In genomic region chr2:86035883-86036789, GRCh38 we compare ENCODE assay signal across 8 cellular contexts.
DNase-seq lines count a peak whose midpoint lies in the region; ATAC-seq and TF ChIP-seq lines count a peak whose summit lies in the region.

No MANE protein-coding gene starts in this region.

- H3K27ac ChIP-seq in esophagus (ENCODE audit: low read depth in 2 of 2, low read length in 1 of 2) (peak overlapping the region; percentile 72 to 94), substantia nigra (ENCODE audit: low read depth, low read length, poor library complexity, severe bottlenecking) (peak overlapping the region; percentile 96)

- POLR2A ChIA-PET in naive thymus-derived CD8-positive, alpha-beta T cell (lab: Charles Lee): interaction anchor here (0.7 to 5.7 kb wide), 18 partner anchors 22 to 709 kb away, joined by 3 to 106 read pairs (median 4); partner anchors contain the start of genes IMMT, KDM3A, MAT2A and POLR1A

- H3K4me1 ChIP-seq in esophagus (ENCODE audit: control insufficient read depth in 2 of 2, insufficient read depth in 2 of 2, low read length in 1 of 2): peaks cover 3 to 13% of the 10 kb centered on the region in 2 donors

- peaks cover 0 to 2% (median 0%) of the 10 kb centered on the region in 9 donors for H3K9me3 Mint-ChIP-seq in naive thymus-derived CD8-positive, alpha-beta T cell

- DNase-seq in AML-193 (lab: John Stamatoyannopoulos, UW) (peak; percentile 81 to 87), NCI-H524 (lab: John Stamatoyannopoulos, UW) (peak; percentile 93 to 97), activated T-cell treated with anti-CD3 and anti-CD28 coated beads for 24 hours (ENCODE audit: low read depth) (peak; percentile 44), substantia nigra (lab: John Stamatoyannopoulos, UW) (peak in 40 of 49 donors; percentile 24 to 78 (median 58))
- DNase-seq in naive thymus-derived CD8-positive, alpha-beta T cell: peak; percentile 39 to 88 (median 76)

- no peak overlapping the region for H3K4me3 ChIP-seq in esophagus (ENCODE audit: low read depth in 1 of 2, low read length in 2 of 2)

- no peaks in the 10 kb centered on the region for H3K9me3 ChIP-seq in esophagus (ENCODE audit: control insufficient read depth in 2 of 2, insufficient read depth in 1 of 2, low read depth in 1 of 2, low read length in 1 of 2)

- peaks cover 52 to 96% (median 88%) of the 10 kb centered on the region in 4 donors for H3K4me1 Mint-ChIP-seq in naive thymus-derived CD8-positive, alpha-beta T cell

- H3K36me3 ChIP-seq in esophagus (ENCODE audit: control insufficient read depth in 2 of 2, insufficient read depth in 2 of 2, low read length in 1 of 2): peaks cover 10 to 32% of the 10 kb centered on the region in 2 donors

- no peaks in the 10 kb centered on the region for H3K27me3 ChIP-seq in esophagus (ENCODE audit: control insufficient read depth in 1 of 2, insufficient read depth in 2 of 2, low read length in 2 of 2)

- in situ Hi-C loops in GM18951 (cut with MboI; ENCODE audit: low sequenced_read_pairs, unreplicated experiment): no loop called here

- H3K36me3 Mint-ChIP-seq in naive thymus-derived CD8-positive, alpha-beta T cell: peaks cover 0 to 17% (median 15%) of the 10 kb centered on the region in 3 donors

- peak; percentile 70 for ATAC-seq in HG03175 (IDR thresholded peaks at IDR 0.05; ENCODE audit: unreplicated experiment)
- ATAC-seq in naive thymus-derived CD8-positive, alpha-beta T cell: peak; percentile 43 to 63

- H3K4me3 Mint-ChIP-seq in naive thymus-derived CD8-positive, alpha-beta T cell: peak overlapping the region; percentile 74 to 89 (median 84)

- peak; percentile 61 for TF ChIP-seq POLR2A in GM18951 (IDR thresholded peaks at IDR 0.05; ENCODE audit: extremely low read depth, insufficient read depth, insufficient read length)

- H3K27me3 Mint-ChIP-seq in naive thymus-derived CD8-positive, alpha-beta T cell: peaks cover 0 to 2% (median 0%) of the 10 kb centered on the region in 5 donors

- H3K27ac Mint-ChIP-seq in naive thymus-derived CD8-positive, alpha-beta T cell: peak overlapping the region; percentile 98 to 100 (median 100)

- 32 to 34% methylated on average over 12 of the region's 12 CpGs for WGBS in esophagus, 2 donors

Comparison
In these comparisons a context has a peak if more than half of its experiments do, and no peak if none do; other contexts are left out.
1. DNase-seq: peak in every context shown above with its lines; median percentile 95 in NCI-H524; 84 in AML-193; 76 in naive thymus-derived CD8-positive, alpha-beta T cell; 58 in substantia nigra; 44 in activated T-cell treated with anti-CD3 and anti-CD28 coated beads for 24 hours.